8 cellular contexts compared by ENCODE assay signal in the genomic region with DNA sequence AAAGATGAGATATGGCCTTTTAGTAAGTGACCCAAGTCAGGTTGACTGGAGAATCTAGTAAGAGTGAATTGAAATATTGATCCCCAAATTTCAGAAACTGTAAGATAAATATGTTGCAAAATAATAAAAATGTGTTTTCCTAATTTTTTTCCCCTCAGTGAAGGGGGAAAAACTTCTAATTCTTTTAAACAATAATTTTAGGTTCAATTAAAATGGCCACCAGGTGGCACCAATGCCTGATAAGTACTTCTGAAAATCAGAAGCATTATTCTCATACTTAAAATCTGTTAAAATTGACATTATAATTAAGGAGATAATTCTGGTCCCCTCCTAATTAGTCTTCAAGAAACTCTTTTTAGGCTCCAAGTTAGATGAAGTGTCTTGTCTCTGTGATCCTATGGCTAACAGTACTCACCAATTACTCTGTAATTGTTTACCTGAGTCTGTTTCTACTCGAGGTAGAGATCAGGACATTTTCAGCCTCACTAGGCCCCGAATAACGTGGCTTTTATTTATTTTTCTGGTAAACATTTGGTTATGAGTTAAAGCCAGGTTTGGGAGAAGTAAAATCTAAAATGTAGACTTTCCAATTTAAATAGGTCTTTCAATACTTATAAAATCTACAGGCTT. TPM values are rescaled to one million over a fixed set of nuclear protein-coding genes. Genes with fewer than 3 reads are reported as not detected.
DNase-seq lines count a peak whose midpoint lies in the region; ATAC-seq, FAIRE-seq and TF ChIP-seq lines count a peak whose summit lies in the region.

No MANE protein-coding gene starts in this region.

- H3K4me3 Mint-ChIP-seq in CD8-positive, alpha-beta memory T cell, result no peak overlapping the region

- peaks cover 0 to 8% (median 2%) of the 10 kb centered on the region in 3 donors for H3K4me1 Mint-ChIP-seq in CD8-positive, alpha-beta memory T cell

- peak; percentile 69 for TF ChIP-seq RAD21 in neural cell (conservative IDR thresholded peaks at IDR 0.05)

- intact Hi-C loops in Panc1 (cut with micrococcal nuclease; ENCODE audit: unreplicated experiment), result loop anchor here (1.0 to 5.0 kb wide), 2 partner anchors 136 to 149 kb away; no protein-coding TSS in a partner anchor

- H3K9me3 Mint-ChIP-seq in CD8-positive, alpha-beta memory T cell, result peaks cover 9 to 21% (median 20%) of the 10 kb centered on the region in 5 donors

- CTCF ChIA-PET in CD8-positive, alpha-beta memory T cell (lab: Charles Lee), result interaction anchor here (2.6 kb wide), 1 partner anchor 134 kb away, joined by 28 read pairs; no protein-coding TSS in a partner anchor
- CTCF ChIA-PET in Panc1 (lab: Charles Lee), result no interaction called here

- H3K9ac ChIP-seq in GM23248 (no peak overlapping the region), neural cell (ENCODE audit: low read length) (no peak overlapping the region)

- no peak overlapping the region for H3K27ac Mint-ChIP-seq in CD8-positive, alpha-beta memory T cell

- peak; percentile 3 to 47 (median 24) for DNase-seq in CD8-positive, alpha-beta memory T cell
- DNase-seq in GM23248 (peak; percentile 66), Panc1 (ENCODE audit: low read depth, low spot score) (no peak), dermis blood vessel endothelial cell (peak; percentile 73), GM19238 (ENCODE audit: insufficient read length, low spot score) (no peak), urothelium cell line (ENCODE audit: low spot score) (no peak)

- TF ChIP-seq CTCF in Panc1 (IDR thresholded peaks at IDR 0.05) (peak; percentile 66; the same call in 1 of the 2 replicates), neural cell (IDR thresholded peaks at IDR 0.05; ENCODE audit: poor library complexity, severe bottlenecking) (peak; percentile 71)

- H3K9me2 ChIP-seq in GM23248 (ENCODE audit: insufficient read depth) (no peaks in the 10 kb centered on the region), neural cell (ENCODE audit: insufficient read depth, low read length) (no peaks in the 10 kb centered on the region)

- POLR2A ChIA-PET in CD8-positive, alpha-beta memory T cell (lab: Charles Lee), result no interaction called here
- POLR2A ChIA-PET in Panc1 (lab: Charles Lee), result no interaction called here

- FAIRE-seq in urothelium cell line (lab: Jason Lieb, UNC), result no peak

- no peaks in the 10 kb centered on the region for H3K27me3 ChIP-seq in CD8-positive, alpha-beta memory T cell (ENCODE audit: insufficient read depth, low read length, poor library complexity, severe bottlenecking)
- H3K27me3 ChIP-seq in GM23248 (replicated peaks; ENCODE audit: insufficient read depth), result no peaks in the 10 kb centered on the region
- H3K27me3 ChIP-seq in Panc1 (ENCODE audit: control insufficient read depth, insufficient read depth, low read length), result no peaks in the 10 kb centered on the region
- no peaks in the 10 kb centered on the region for H3K27me3 ChIP-seq in neural cell (ENCODE audit: insufficient read depth, low read depth, low read length)

- no peak overlapping the region for H3K27ac ChIP-seq in CD8-positive, alpha-beta memory T cell (ENCODE audit: low read depth, low read length)
- H3K27ac ChIP-seq in GM23248 (no peak overlapping the region), Panc1 (ENCODE audit: low read length) (no peak overlapping the region), neural cell (ENCODE audit: low read length) (no peak overlapping the region)

- in situ Hi-C loops in GM23248 (cut with MboI) (no loop called here), Panc1 (cut with HindIII; ENCODE audit: low pct_unique_long_range_greater_than_20kb, low sequenced_read_pairs) (no loop called here)

- peaks cover 4% of the 10 kb centered on the region for H3K9me3 ChIP-seq in CD8-positive, alpha-beta memory T cell (ENCODE audit: low read length)
- H3K9me3 ChIP-seq in GM23248 (ENCODE audit: low read depth) (no peaks in the 10 kb centered on the region), Panc1 (ENCODE audit: control insufficient read depth, insufficient read depth, low read depth, low read length) (peaks cover 6% of the 10 kb centered on the region; the same call in 1 of the 2 replicates), neural cell (ENCODE audit: low read length) (no peaks in the 10 kb centered on the region)

- H4K20me1 ChIP-seq in GM23248 (ENCODE audit: insufficient read depth) (no peaks in the 10 kb centered on the region), neural cell (ENCODE audit: insufficient read depth) (no peaks in the 10 kb centered on the region)

- H3F3A ChIP-seq in GM23248 (ENCODE audit: insufficient read depth), result no peaks in the 10 kb centered on the region
- no peaks in the 10 kb centered on the region for H3F3A ChIP-seq in neural cell (ENCODE audit: insufficient read depth, low read length, poor library complexity, severe bottlenecking)

- H3K4me3 ChIP-seq in CD8-positive, alpha-beta memory T cell (ENCODE audit: low read length), result no peak overlapping the region
- H3K4me3 ChIP-seq in GM23248 (no peak overlapping the region), Panc1 (ENCODE audit: low read depth in 2 of 2, low read length in 2 of 2) (no peak overlapping the region), neural cell (ENCODE audit: low read length) (no peak overlapping the region)

- H3K79me2 ChIP-seq in GM23248 (ENCODE audit: insufficient read depth) (no peaks in the 10 kb centered on the region), neural cell (replicated peaks; ENCODE audit: insufficient read depth, low read length) (no peaks in the 10 kb centered on the region)

- H3K36me3 ChIP-seq in CD8-positive, alpha-beta memory T cell (ENCODE audit: insufficient read depth, low read length), result no peaks in the 10 kb centered on the region
- H3K36me3 ChIP-seq in GM23248 (ENCODE audit: low read depth) (no peaks in the 10 kb centered on the region), Panc1 (ENCODE audit: control insufficient read depth, insufficient read depth, low read length) (no peaks in the 10 kb centered on the region), neural cell (ENCODE audit: insufficient read depth, low read length) (no peaks in the 10 kb centered on the region)

- H2AFZ ChIP-seq in GM23248 (no peak overlapping the region), neural cell (ENCODE audit: low read depth, low read length) (no peak overlapping the region)

- no peak for ATAC-seq in Panc1
- no peak for ATAC-seq in GM18868 (IDR thresholded peaks at IDR 0.05; ENCODE audit: unreplicated experiment)

- BruUV-seq in Panc1 (replicated peaks; lab: Mats Ljungman, UMichigan), result no TSS peak

- no peak for TF ChIP-seq EP300 in neural cell (conservative IDR thresholded peaks at IDR 0.05; ENCODE audit: poor library complexity, severe bottlenecking)

- 44 to 51% methylated on average over 3 of the region's 3 CpGs for WGBS in GM23248 (ENCODE audit: low coverage in 1 of 2, low lambda C conversion rate in 2 of 2, missing lambda C conversion rate in 2 of 2), 2 experiments

- H3K36me3 Mint-ChIP-seq in CD8-positive, alpha-beta memory T cell, result peaks cover 0 to 28% (median 6%) of the 10 kb centered on the region in 3 donors

- H3K27me3 Mint-ChIP-seq in CD8-positive, alpha-beta memory T cell, result peaks cover 0 to 1% of the 10 kb centered on the region in 2 donors

- no peak overlapping the region for H3K4me2 ChIP-seq in GM23248 (ENCODE audit: unreplicated experiment)
- no peak overlapping the region for H3K4me2 ChIP-seq in neural cell (ENCODE audit: low read length)

- no peaks in the 10 kb centered on the region for H3K4me1 ChIP-seq in CD8-positive, alpha-beta memory T cell (ENCODE audit: insufficient read depth, low read length)
- H3K4me1 ChIP-seq in GM23248 (ENCODE audit: insufficient read depth) (no peaks in the 10 kb centered on the region), Panc1 (ENCODE audit: control insufficient read depth, insufficient read depth, low read length) (no peaks in the 10 kb centered on the region)

TF ChIP-seq in neural cell, 6 proteins besides CTCF, POLR2A, EP300 and RAD21:
- TF ChIP-seq, protein P1, sequence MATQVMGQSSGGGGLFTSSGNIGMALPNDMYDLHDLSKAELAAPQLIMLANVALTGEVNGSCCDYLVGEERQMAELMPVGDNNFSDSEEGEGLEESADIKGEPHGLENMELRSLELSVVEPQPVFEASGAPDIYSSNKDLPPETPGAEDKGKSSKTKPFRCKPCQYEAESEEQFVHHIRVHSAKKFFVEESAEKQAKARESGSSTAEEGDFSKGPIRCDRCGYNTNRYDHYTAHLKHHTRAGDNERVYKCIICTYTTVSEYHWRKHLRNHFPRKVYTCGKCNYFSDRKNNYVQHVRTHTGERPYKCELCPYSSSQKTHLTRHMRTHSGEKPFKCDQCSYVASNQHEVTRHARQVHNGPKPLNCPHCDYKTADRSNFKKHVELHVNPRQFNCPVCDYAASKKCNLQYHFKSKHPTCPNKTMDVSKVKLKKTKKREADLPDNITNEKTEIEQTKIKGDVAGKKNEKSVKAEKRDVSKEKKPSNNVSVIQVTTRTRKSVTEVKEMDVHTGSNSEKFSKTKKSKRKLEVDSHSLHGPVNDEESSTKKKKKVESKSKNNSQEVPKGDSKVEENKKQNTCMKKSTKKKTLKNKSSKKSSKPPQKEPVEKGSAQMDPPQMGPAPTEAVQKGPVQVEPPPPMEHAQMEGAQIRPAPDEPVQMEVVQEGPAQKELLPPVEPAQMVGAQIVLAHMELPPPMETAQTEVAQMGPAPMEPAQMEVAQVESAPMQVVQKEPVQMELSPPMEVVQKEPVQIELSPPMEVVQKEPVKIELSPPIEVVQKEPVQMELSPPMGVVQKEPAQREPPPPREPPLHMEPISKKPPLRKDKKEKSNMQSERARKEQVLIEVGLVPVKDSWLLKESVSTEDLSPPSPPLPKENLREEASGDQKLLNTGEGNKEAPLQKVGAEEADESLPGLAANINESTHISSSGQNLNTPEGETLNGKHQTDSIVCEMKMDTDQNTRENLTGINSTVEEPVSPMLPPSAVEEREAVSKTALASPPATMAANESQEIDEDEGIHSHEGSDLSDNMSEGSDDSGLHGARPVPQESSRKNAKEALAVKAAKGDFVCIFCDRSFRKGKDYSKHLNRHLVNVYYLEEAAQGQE (IDR thresholded peaks at IDR 0.05; ENCODE audit: borderline replicate concordance), result no peak
- peak; percentile 81 for TF ChIP-seq SMC3 (conservative IDR thresholded peaks at IDR 0.05; ENCODE audit: poor library complexity)

RNA-seq across cellular contexts. Expression of a gene that starts 52.6 kb away (rescaled TPM):
- 10 to 100 TPM; 66.6 to 67.4 TPM for total RNA-seq in CD8-positive, alpha-beta memory T cell
- polyA plus RNA-seq in CD8-positive, alpha-beta memory T cell, result 37.3 TPM
- 79.4 and 107 TPM in 2 replicates for total RNA-seq in GM23248 (2014; rRNA removed; shearing (Covaris generic))
- polyA plus RNA-seq in GM23248 (2016; fragmentation: Nextera tagmentation; extraction: Ambion mirVana), result 49.5 and 51.1 TPM in 2 replicates
- total RNA-seq in Panc1 (2021; ENCODE audit: unreplicated experiment), result 64.6 TPM
- polyA plus RNA-seq in Panc1 (2012; ENCODE audit: insufficient read length), result 33.7 TPM
- total RNA-seq in dermis blood vessel endothelial cell, result 82.5 and 94.6 TPM in 2 replicates
- 22.4 and 25.3 TPM in 2 replicates for polyA plus RNA-seq in neural cell
- 66.7 and 72.2 TPM in 2 replicates for polyA minus RNA-seq in neural cell

Comparison
In these comparisons a context has a peak if more than half of its experiments do, and no peak if none do; other contexts are left out.
1. DNase-seq: peak in CD8-positive, alpha-beta memory T cell (5 of 5), GM23248 (single experiment) and dermis blood vessel endothelial cell (single experiment); none in Panc1 (single experiment), GM19238 (single experiment) and urothelium cell line (single experiment).